In genomic region chr6:108592371-108593337, GRCh38 we compare ENCODE assay signal across 8 cellular contexts. TPM values are rescaled to one million over a fixed set of nuclear protein-coding genes. Genes with fewer than 3 reads are reported as not detected.
DNase-seq lines count a peak whose midpoint lies in the region; ATAC-seq and TF ChIP-seq lines count a peak whose summit lies in the region.

No MANE protein-coding gene starts in this region.

- H3K27ac ChIP-seq in heart right ventricle: peak overlapping the region in 9 of 10 donors; percentile 46 to 85 (median 76)
- no peak overlapping the region for H3K27ac ChIP-seq in SK-N-SH (ENCODE audit: low read depth in 2 of 2, low read length in 1 of 2)

- H4K20me1 ChIP-seq in SK-N-SH (ENCODE audit: insufficient read depth): peaks cover 26% of the 10 kb centered on the region

- no peak for TF ChIP-seq RAD21 in SK-N-SH (IDR thresholded peaks at IDR 0.05; ENCODE audit: low read length)

- intact Hi-C loops in heart right ventricle (cut with DNase I): loop anchor here in 1 of 10 donors (1.0 kb wide), 1 partner anchor 27 kb away; no protein-coding TSS in a partner anchor

- TF ChIP-seq EP300 in SK-N-SH (IDR thresholded peaks at IDR 0.05; ENCODE audit: borderline replicate concordance in 1 of 2, low read depth in 1 of 2, low read length in 1 of 2): no peak

- CTCF ChIA-PET in SK-N-SH (lab: Yijun Ruan, JAX): interaction anchor here (0.9 kb wide), 1 partner anchor 50 kb away, joined by 3 read pairs; no protein-coding TSS in a partner anchor

- peak; percentile 91 for DNase-seq in HCEC 1CT
- peak; percentile 67 for DNase-seq in NCI-H187 treated with DMSO at 0.1 percent for 48 hours (lab: John Stamatoyannopoulos, UW)
- peak; percentile 34 for DNase-seq in activated T-cell treated with anti-CD3 and anti-CD28 coated beads, Interleukin-2, amount 50 U/mL, for 1 hour
- no peak for DNase-seq in heart right ventricle
- DNase-seq in stimulated activated CD4-positive, alpha-beta T cell treated with anti-CD3 and anti-CD28 coated beads, Interleukin-4, amount 100 ng/mL, for 24 hours: peak; percentile 39
- DNase-seq in pons (ENCODE audit: low spot score): no peak
- DNase-seq in SK-N-SH: no peak

- peaks cover 92% of the 10 kb centered on the region for H3K79me2 ChIP-seq in SK-N-SH (ENCODE audit: insufficient read depth)

- POLR2A ChIA-PET in SK-N-SH (lab: Yijun Ruan, JAX): no interaction called here

- WGBS in heart right ventricle, 2 donors: 35 to 40% methylated on average over 10 of the region's 10 CpGs
- 86% methylated on average over 10 of the region's 10 CpGs for WGBS in SK-N-SH (ENCODE audit: low lambda C conversion rate)

- TF ChIP-seq CTCF in heart right ventricle (IDR thresholded peaks at IDR 0.05): no peak
- no peak for TF ChIP-seq CTCF in SK-N-SH (IDR thresholded peaks at IDR 0.05)

- H3K4me2 ChIP-seq in SK-N-SH: no peak overlapping the region

- H3K27me3 ChIP-seq in heart right ventricle: no peaks in the 10 kb centered on the region
- no peaks in the 10 kb centered on the region for H3K27me3 ChIP-seq in SK-N-SH (ENCODE audit: insufficient read depth)

- ATAC-seq in GM18498 (IDR thresholded peaks at IDR 0.05; ENCODE audit: unreplicated experiment) (peak; percentile 79), heart right ventricle (peak; percentile 20 to 59 (median 33))

- H2AFZ ChIP-seq in SK-N-SH (ENCODE audit: low read depth): no peak overlapping the region

- H3K9me3 ChIP-seq in heart right ventricle (no peaks in the 10 kb centered on the region), SK-N-SH (no peaks in the 10 kb centered on the region)

- H3F3A ChIP-seq in SK-N-SH (replicated peaks; ENCODE audit: insufficient read depth): peaks cover 19% of the 10 kb centered on the region

- H3K9me2 ChIP-seq in SK-N-SH: no peaks in the 10 kb centered on the region

- peaks cover 68 to 100% (median 100%) of the 10 kb centered on the region in 9 donors for H3K4me1 ChIP-seq in heart right ventricle
- peaks cover 37 to 51% of the 10 kb centered on the region in 2 experiments for H3K4me1 ChIP-seq in SK-N-SH (ENCODE audit: control insufficient read depth in 1 of 2, insufficient read depth in 2 of 2, low read depth in 1 of 2, low read length in 1 of 2)

- H3K4me3 ChIP-seq in heart right ventricle (no peak overlapping the region), SK-N-SH (ENCODE audit: low read depth in 2 of 2, low read length in 1 of 2) (no peak overlapping the region)

- H3K36me3 ChIP-seq in heart right ventricle (no peaks in the 10 kb centered on the region), SK-N-SH (replicated peaks in 1 of 2; ENCODE audit: control insufficient read depth in 1 of 2, insufficient read depth in 2 of 2, low read length in 1 of 2) (peaks cover 0 to 2% of the 10 kb centered on the region in 2 experiments)

- H3K9ac ChIP-seq in SK-N-SH: no peak overlapping the region

TF ChIP-seq in SK-N-SH, 30 proteins besides CTCF, POLR2A, EP300 and RAD21:
- no peak for TF ChIP-seq SIN3A (IDR thresholded peaks at IDR 0.05; ENCODE audit: borderline replicate concordance, low read depth, low read length)
- TF ChIP-seq RXRA (IDR thresholded peaks at IDR 0.05; ENCODE audit: borderline replicate concordance, low read depth): no peak
- TF ChIP-seq GATA2 (CRISPR knock-in tag; IDR thresholded peaks at IDR 0.05): no peak
- TF ChIP-seq YY1 (IDR thresholded peaks at IDR 0.05; ENCODE audit: low read depth): no peak
- TF ChIP-seq MXI1 (IDR thresholded peaks at IDR 0.05; ENCODE audit: low read depth, low read length): no peak
- no peak for TF ChIP-seq ZBTB33 (IDR thresholded peaks at IDR 0.05; ENCODE audit: borderline replicate concordance, low read depth)
- TF ChIP-seq TCF12 (IDR thresholded peaks at IDR 0.05): no peak

RNA-seq across cellular contexts. Expression of gene FOXO3, which starts 31.9 kb away (rescaled TPM):
- 10 to 100 TPM; 29.4 to 52.6 (median 37.7) TPM for total RNA-seq in heart right ventricle
- polyA plus RNA-seq in heart right ventricle (10 to 100 TPM; 16.8 to 19.3 TPM), SK-N-SH (2012; rRNA removed) (8.1 and 8.5 TPM in 2 replicates)
- 7.5 and 8.1 TPM in 2 replicates for polyA plus RNA-seq in SK-N-SH (2012; cell fraction: cytosol; rRNA removed)
- 5.9 and 8.0 TPM in 2 replicates for polyA plus RNA-seq in SK-N-SH (2012; cell fraction: nucleus; rRNA removed)

Comparison
In these comparisons a context has a peak if more than half of its experiments do, and no peak if none do; other contexts are left out.
1. DNase-seq: peak in HCEC 1CT (single experiment), NCI-H187 treated with DMSO at 0.1 percent for 48 hours (single experiment), activated T-cell treated with anti-CD3 and anti-CD28 coated beads, Interleukin-2, amount 50 U/mL, for 1 hour (single experiment) and stimulated activated CD4-positive, alpha-beta T cell treated with anti-CD3 and anti-CD28 coated beads, Interleukin-4, amount 100 ng/mL, for 24 hours (single experiment); none in heart right ventricle (0 of 2), pons (single experiment) and SK-N-SH (single experiment).
2. H3K27ac ChIP-seq: peak in heart right ventricle (9 of 10); none in SK-N-SH (0 of 2).